1 cellular context compared by ENCODE assay signal in genomic region chr4:113979157-113979972, GRCh38.
TF ChIP-seq lines count a peak whose summit lies in the region.

ARSJ (minus strand) TSS chr4:113979647; CDS start chr4:113978834, 813 bp downstream.

TF ChIP-seq in HepG2, 621 proteins besides CTCF, POLR2A, EP300 and RAD21 (continued from another document):
- TF ChIP-seq ZNF800 (CRISPR knock-in tag; IDR thresholded peaks at IDR 0.05) (peak; percentile 49; the same call in 1 of the 2 replicates), MYPOP (CRISPR knock-in tag; IDR thresholded peaks at IDR 0.05) (peak; percentile 77)
TF ChIP-seq in HepG2: peak in this region for 6.
